In the genomic region with DNA sequence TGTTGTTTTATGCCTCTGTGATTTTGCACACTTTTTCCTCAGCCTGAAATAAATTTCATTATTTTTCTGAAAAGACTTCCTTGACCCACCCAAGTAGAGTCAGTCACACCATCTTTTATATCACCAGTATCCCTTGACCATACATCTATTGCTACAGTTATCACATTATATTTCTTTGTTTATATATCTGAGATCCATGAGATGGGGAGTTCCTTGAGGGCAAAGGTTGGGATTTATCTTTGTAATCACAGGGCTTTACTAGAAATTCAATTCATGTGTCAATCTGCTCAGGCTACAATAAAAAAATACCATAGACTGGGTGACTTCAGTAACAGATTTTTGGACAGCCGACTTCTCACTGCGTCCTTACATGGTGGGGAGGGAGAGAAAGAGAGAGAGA, we compare ENCODE assay signal across 8 cellular contexts.
"Had no signal": no experiment of that assay in that cellular context is flagged by ENCODE, and none has a peak within 500 bp of the region (broad histone marks: within the 10 kb centered on the region; RNA-seq: fewer than 3 reads in every experiment).

No MANE protein-coding gene starts in this region.

- H3K9me3 Mint-ChIP-seq: HFFc6 had no signal

- H3K27ac Mint-ChIP-seq: HFFc6 had no signal

- DNase-seq: GM23248, GOT3, H7, HFFc6, IMR-90 had no signal

- H3K36me3 ChIP-seq: HAP-1 had no signal

- H3K4me3 Mint-ChIP-seq: HFFc6 had no signal

- H3K27ac ChIP-seq: GM23248 had no signal

- ATAC-seq: HCT116, K562 had no signal

- H3K9me3 ChIP-seq: HAP-1 had no signal

- H3K4me3 ChIP-seq: GM23248, HAP-1, K562 had no signal
